7 cellular contexts compared by ENCODE assay signal in the genomic region with DNA sequence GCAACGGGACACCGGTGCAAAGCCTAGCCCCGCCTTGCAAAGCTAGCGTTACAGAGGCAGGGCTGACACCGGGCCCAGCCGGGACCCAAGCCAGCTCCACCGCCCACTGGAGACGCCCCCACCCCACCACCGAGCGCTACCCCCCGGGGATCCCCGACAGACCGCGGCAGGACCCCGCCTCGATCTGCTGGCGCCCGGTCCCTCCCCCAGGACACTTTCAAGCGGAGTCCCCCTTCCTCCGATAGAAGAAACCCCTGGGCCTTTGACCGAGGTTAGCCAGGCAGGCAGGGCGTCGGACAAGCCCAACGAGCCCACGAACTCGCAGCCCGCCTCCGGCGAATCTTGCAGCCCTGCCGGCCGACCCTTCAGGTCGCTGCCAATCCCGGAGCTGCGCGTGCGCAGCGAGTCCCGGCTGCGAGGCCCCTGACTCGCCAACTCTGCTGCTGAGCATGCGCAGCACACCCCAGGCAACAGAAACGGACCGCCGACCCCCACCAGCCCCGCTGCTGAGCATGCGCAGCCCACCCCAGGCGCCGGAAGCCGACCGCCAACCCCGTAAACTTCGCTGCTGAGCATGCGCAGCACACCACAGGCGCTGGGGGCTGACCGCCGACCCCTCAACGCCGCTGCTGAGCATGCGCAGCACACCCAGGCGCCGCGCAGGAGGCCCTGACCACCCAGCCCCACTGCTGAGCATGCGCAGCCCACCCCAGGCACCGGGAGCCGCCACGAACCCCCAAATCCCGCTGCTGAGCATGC.
DNase-seq lines count a peak whose midpoint lies in the region; ATAC-seq, FAIRE-seq and TF ChIP-seq lines count a peak whose summit lies in the region.

No MANE protein-coding gene starts in this region.

- peak; percentile 80 for ATAC-seq in HG02973 (IDR thresholded peaks at IDR 0.05; ENCODE audit: unreplicated experiment)

- peak overlapping the region; percentile 72 for H3K4me3 ChIP-seq in astrocyte of the cerebellum (ENCODE audit: low read depth, low read length)

- no peak for TF ChIP-seq CTCF in astrocyte of the cerebellum (IDR thresholded peaks at IDR 0.05; ENCODE audit: low read depth, low read length, missing control alignments)

- in situ Hi-C loops in astrocyte of the cerebellum (cut with HindIII; ENCODE audit: low sequenced_read_pairs), result no loop called here

- DNase-seq in GM18507 (ENCODE audit: extremely low spot score, insufficient read length, low read depth), result peak; percentile 99
- peak; percentile 94 to 95 for DNase-seq in NCI-H1930 (lab: John Stamatoyannopoulos, UW)
- peak; percentile 98 for DNase-seq in T-helper 22 cell (ENCODE audit: low read depth)
- peak; percentile 91 for DNase-seq in astrocyte of the cerebellum (ENCODE audit: low read depth)
- DNase-seq in hippocampal formation (lab: John Stamatoyannopoulos, UW), result peak; percentile 86 to 94
- DNase-seq in retina, result peak; percentile 98

- peak; percentile 80 for FAIRE-seq in GM18507 (lab: Jason Lieb, UNC)

Comparison
In these comparisons a context has a peak if more than half of its experiments do, and no peak if none do; other contexts are left out.
1. Peak in every context shown above with its lines: DNase-seq, ATAC-seq and H3K4me3 ChIP-seq.